In the genomic region with DNA sequence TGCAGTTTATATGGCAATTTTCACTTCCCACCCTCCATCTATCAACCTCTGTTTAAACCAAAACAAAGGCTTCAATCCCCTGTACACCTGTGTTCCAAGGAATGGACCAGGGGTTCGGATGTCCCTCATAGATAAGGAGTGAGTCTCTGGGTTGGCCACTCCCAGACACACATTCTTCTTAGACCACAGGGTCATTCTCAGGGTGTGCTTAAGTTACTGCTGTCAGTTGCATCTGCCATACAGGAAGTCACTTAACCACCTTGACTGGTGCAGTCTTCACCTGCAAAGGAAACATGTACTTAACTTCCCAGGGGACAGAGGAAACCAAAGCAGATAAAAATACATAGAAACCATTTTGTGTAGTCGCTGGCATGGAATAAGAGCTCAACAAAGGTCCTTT, we compare ENCODE assay signal across 11 cellular contexts.
A peak's percentile ranks its signal among the peaks of the same experiment; 100 is the strongest.
DNase-seq lines count a peak whose midpoint lies in the region; ATAC-seq and TF ChIP-seq lines count a peak whose summit lies in the region.
"Had no signal": no experiment of that assay in that cellular context is flagged by ENCODE, and none has a peak within 500 bp of the region (broad histone marks: within the 10 kb centered on the region; RNA-seq: fewer than 3 reads in every experiment).

No MANE protein-coding gene starts in this region.

- H3K36me3 Mint-ChIP-seq in activated naive CD8-positive, alpha-beta T cell treated with anti-CD3 and anti-CD28 coated beads, Interleukin-2, amount 10 ng/mL, durations not matched to agents 7 days and 5 days = peaks cover under 1% of the 10 kb centered on the region
- H3K36me3 Mint-ChIP-seq in activated naive CD8-positive, alpha-beta T cell treated with anti-CD3 and anti-CD28 coated beads, Interleukin-2, amount 50 U/mL, for 24 hours (ENCODE audit: low read depth) = no peaks in the 10 kb centered on the region

- peak overlapping the region; percentile 13 for H3K27ac ChIP-seq in OCI-LY1 (ENCODE audit: low read depth, low read length, poor library complexity, severe bottlenecking)
- H3K27ac ChIP-seq: right lobe of liver, tibial artery had no signal

- no peaks in the 10 kb centered on the region for H3K79me2 ChIP-seq in OCI-LY1 (ENCODE audit: insufficient read depth, low read length)

- H3K4me1 ChIP-seq in OCI-LY1 (ENCODE audit: insufficient read depth, low read length, severe bottlenecking) = peaks cover 32% of the 10 kb centered on the region
- H3K4me1 ChIP-seq: right lobe of liver, tibial artery had no signal

- peak overlapping the region; percentile 64 for H3K27ac Mint-ChIP-seq in activated naive CD8-positive, alpha-beta T cell treated with anti-CD3 and anti-CD28 coated beads, Interleukin-2, amount 10 ng/mL, durations not matched to agents 7 days and 5 days
- no peak overlapping the region for H3K27ac Mint-ChIP-seq in activated naive CD8-positive, alpha-beta T cell treated with anti-CD3 and anti-CD28 coated beads, Interleukin-2, amount 50 U/mL, for 24 hours

- H3K27me3 Mint-ChIP-seq in activated naive CD8-positive, alpha-beta T cell treated with anti-CD3 and anti-CD28 coated beads, Interleukin-2, amount 10 ng/mL, durations not matched to agents 7 days and 5 days = no peaks in the 10 kb centered on the region
- no peaks in the 10 kb centered on the region for H3K27me3 Mint-ChIP-seq in activated naive CD8-positive, alpha-beta T cell treated with anti-CD3 and anti-CD28 coated beads, Interleukin-2, amount 50 U/mL, for 24 hours

- H2AFZ ChIP-seq in OCI-LY1 (ENCODE audit: low read length) = no peak overlapping the region; the same call in none of the 2 replicates

- H3K9ac ChIP-seq in OCI-LY1 (ENCODE audit: low read length) = no peak overlapping the region

- H3K4me2 ChIP-seq in OCI-LY1 (ENCODE audit: low read length) = peak overlapping the region; percentile 30

- TF ChIP-seq CTCF in OCI-LY1 (IDR thresholded peaks at IDR 0.05; ENCODE audit: low read length) = no peak

- H4K20me1 ChIP-seq in OCI-LY1 (ENCODE audit: insufficient read depth, low read length) = no peaks in the 10 kb centered on the region

- H3K4me3 Mint-ChIP-seq in activated naive CD8-positive, alpha-beta T cell treated with anti-CD3 and anti-CD28 coated beads, Interleukin-2, amount 10 ng/mL, durations not matched to agents 7 days and 5 days = no peak overlapping the region
- no peak overlapping the region for H3K4me3 Mint-ChIP-seq in activated naive CD8-positive, alpha-beta T cell treated with anti-CD3 and anti-CD28 coated beads, Interleukin-2, amount 50 U/mL, for 24 hours

- 0 out of 2 replicates have a peak, but pooled peaks cover 1% of the 10 kb centered on the region for H3K27me3 ChIP-seq in OCI-LY1 (ENCODE audit: insufficient read depth, low read length)
- H3K27me3 ChIP-seq: right lobe of liver, tibial artery had no signal

- H3K9me3 Mint-ChIP-seq in activated naive CD8-positive, alpha-beta T cell treated with anti-CD3 and anti-CD28 coated beads, Interleukin-2, amount 10 ng/mL, durations not matched to agents 7 days and 5 days = peaks cover 2% of the 10 kb centered on the region
- peaks cover under 1% of the 10 kb centered on the region for H3K9me3 Mint-ChIP-seq in activated naive CD8-positive, alpha-beta T cell treated with anti-CD3 and anti-CD28 coated beads, Interleukin-2, amount 50 U/mL, for 24 hours

- no peaks in the 10 kb centered on the region for H3F3A ChIP-seq in OCI-LY1 (ENCODE audit: insufficient read depth, low read length)

- peaks cover 10% of the 10 kb centered on the region for H3K9me3 ChIP-seq in OCI-LY1 (ENCODE audit: low read length)
- H3K9me3 ChIP-seq: right lobe of liver, tibial artery had no signal

- no peak for DNase-seq in activated naive CD8-positive, alpha-beta T cell treated with anti-CD3 and anti-CD28 coated beads, Interleukin-2, amount 10 ng/mL, durations not matched to agents 7 days and 5 days
- no peak for DNase-seq in activated naive CD8-positive, alpha-beta T cell treated with anti-CD3 and anti-CD28 coated beads, Interleukin-2, amount 50 U/mL, for 24 hours
- DNase-seq in NCI-H1694 (lab: John Stamatoyannopoulos, UW) = no peak
- no peak for DNase-seq in iPS-NIHi11 (ENCODE audit: low spot score)
- no peak for DNase-seq in stimulated activated CD4-positive, alpha-beta T cell treated with anti-CD3 and anti-CD28 coated beads, Interleukin-2, amount 100 ng/mL, for 48 hours
- DNase-seq in hepatic stellate cell (ENCODE audit: low spot score) = no peak
- DNase-seq: DMS79 treated with DMSO at 0.1 percent for 48 hours, right lobe of liver, tibial artery had no signal

- ATAC-seq in activated naive CD8-positive, alpha-beta T cell treated with anti-CD3 and anti-CD28 coated beads, Interleukin-2, amount 10 ng/mL, durations not matched to agents 7 days and 5 days (ENCODE audit: low read depth) = peak; percentile 86
- no peak for ATAC-seq in activated naive CD8-positive, alpha-beta T cell treated with anti-CD3 and anti-CD28 coated beads, Interleukin-2, amount 50 U/mL, for 24 hours
- peak; percentile 78 for ATAC-seq in HG02981 (IDR thresholded peaks at IDR 0.05; ENCODE audit: unreplicated experiment)
- ATAC-seq: right lobe of liver had no signal

- POLR2A ChIA-PET in activated naive CD8-positive, alpha-beta T cell treated with anti-CD3 and anti-CD28 coated beads, Interleukin-2, amount 10 ng/mL, durations not matched to agents 7 days and 5 days (lab: Charles Lee) = no interaction called here

- H3K36me3 ChIP-seq in OCI-LY1 (ENCODE audit: insufficient read depth, low read length) = peaks cover 4% of the 10 kb centered on the region; the same call in 1 of the 2 replicates
- H3K36me3 ChIP-seq: right lobe of liver, tibial artery had no signal

- H3K4me3 ChIP-seq in OCI-LY1 (ENCODE audit: low read depth, low read length, poor library complexity, severe bottlenecking) = peak overlapping the region; percentile 7
- H3K4me3 ChIP-seq: right lobe of liver, tibial artery had no signal

- H3K4me1 Mint-ChIP-seq in activated naive CD8-positive, alpha-beta T cell treated with anti-CD3 and anti-CD28 coated beads, Interleukin-2, amount 10 ng/mL, durations not matched to agents 7 days and 5 days = peaks cover 15% of the 10 kb centered on the region
- H3K4me1 Mint-ChIP-seq in activated naive CD8-positive, alpha-beta T cell treated with anti-CD3 and anti-CD28 coated beads, Interleukin-2, amount 50 U/mL, for 24 hours = peaks cover 10% of the 10 kb centered on the region

- no peaks in the 10 kb centered on the region for H3K9me2 ChIP-seq in OCI-LY1 (ENCODE audit: low read depth, low read length)
